ENCODE assay signal across 8 cellular contexts in genomic region chr21:39387461-39388037, GRCh38. TPM values are rescaled to one million over a fixed set of nuclear protein-coding genes. Genes with fewer than 3 reads are reported as not detected.
DNase-seq lines count a peak whose midpoint lies in the region; ATAC-seq and TF ChIP-seq lines count a peak whose summit lies in the region.

No MANE protein-coding gene starts in this region.

- H3K36me3 ChIP-seq in KOPT-K1 (ENCODE audit: insufficient read depth, low read length) = peaks cover 22% of the 10 kb centered on the region

- no peaks in the 10 kb centered on the region for H3K9me3 Mint-ChIP-seq in activated T-helper 2 cell treated with anti-CD3 and anti-CD28 coated beads, Interferon-gamma antibody, Interleukin-2, Interleukin-4, amounts not matched to agents 10 μg/mL and 5 μg/mL and 100 μg/mL, durations not matched to agents 14 hours and 24 hours and 36 hours
- H3K9me3 Mint-ChIP-seq in natural killer cell = no peaks in the 10 kb centered on the region
- H3K9me3 Mint-ChIP-seq in stimulated activated naive B cell treated with anti-CD40 and anti-IgM and Interleukin-4, amounts not matched to agents 10 μg/mL and 1 μg/mL and 100 μg/mL, for 72 hours = no peaks in the 10 kb centered on the region

- no peak for TF ChIP-seq CTCF in fibroblast of pulmonary artery (IDR thresholded peaks at IDR 0.05; ENCODE audit: low read length, missing control alignments)
- TF ChIP-seq CTCF in natural killer cell (IDR thresholded peaks at IDR 0.05) = no peak

- peak overlapping the region; percentile 65 for H3K4me3 ChIP-seq in fibroblast of pulmonary artery (replicated peaks; ENCODE audit: low read depth, low read length)

- peak overlapping the region; percentile 84 for H3K4me3 Mint-ChIP-seq in activated T-helper 2 cell treated with anti-CD3 and anti-CD28 coated beads, Interferon-gamma antibody, Interleukin-2, Interleukin-4, amounts not matched to agents 10 μg/mL and 5 μg/mL and 100 μg/mL, durations not matched to agents 14 hours and 24 hours and 36 hours (ENCODE audit: low read depth)
- H3K4me3 Mint-ChIP-seq in natural killer cell = peak overlapping the region; percentile 92
- peak overlapping the region; percentile 82 to 87 for H3K4me3 Mint-ChIP-seq in stimulated activated naive B cell treated with anti-CD40 and anti-IgM and Interleukin-4, amounts not matched to agents 10 μg/mL and 1 μg/mL and 100 μg/mL, for 72 hours

- H3K27me3 Mint-ChIP-seq in activated T-helper 2 cell treated with anti-CD3 and anti-CD28 coated beads, Interferon-gamma antibody, Interleukin-2, Interleukin-4, amounts not matched to agents 10 μg/mL and 5 μg/mL and 100 μg/mL, durations not matched to agents 14 hours and 24 hours and 36 hours (ENCODE audit: low read depth) = no peaks in the 10 kb centered on the region
- H3K27me3 Mint-ChIP-seq in natural killer cell (ENCODE audit: low read depth in 2 of 2) = no peaks in the 10 kb centered on the region
- H3K27me3 Mint-ChIP-seq in stimulated activated naive B cell treated with anti-CD40 and anti-IgM and Interleukin-4, amounts not matched to agents 10 μg/mL and 1 μg/mL and 100 μg/mL, for 72 hours = no peaks in the 10 kb centered on the region

- H3K4me1 Mint-ChIP-seq in activated T-helper 2 cell treated with anti-CD3 and anti-CD28 coated beads, Interferon-gamma antibody, Interleukin-2, Interleukin-4, amounts not matched to agents 10 μg/mL and 5 μg/mL and 100 μg/mL, durations not matched to agents 14 hours and 24 hours and 36 hours (ENCODE audit: low read depth) = peaks cover 20% of the 10 kb centered on the region
- H3K4me1 Mint-ChIP-seq in natural killer cell = peaks cover 20 to 25% of the 10 kb centered on the region in 2 donors
- peaks cover 11 to 29% of the 10 kb centered on the region in 2 donors for H3K4me1 Mint-ChIP-seq in stimulated activated naive B cell treated with anti-CD40 and anti-IgM and Interleukin-4, amounts not matched to agents 10 μg/mL and 1 μg/mL and 100 μg/mL, for 72 hours

- H3K27ac Mint-ChIP-seq in activated T-helper 2 cell treated with anti-CD3 and anti-CD28 coated beads, Interferon-gamma antibody, Interleukin-2, Interleukin-4, amounts not matched to agents 10 μg/mL and 5 μg/mL and 100 μg/mL, durations not matched to agents 14 hours and 24 hours and 36 hours = peak overlapping the region; percentile 87
- peak overlapping the region; percentile 75 to 81 for H3K27ac Mint-ChIP-seq in natural killer cell
- peak overlapping the region; percentile 88 for H3K27ac Mint-ChIP-seq in stimulated activated naive B cell treated with anti-CD40 and anti-IgM and Interleukin-4, amounts not matched to agents 10 μg/mL and 1 μg/mL and 100 μg/mL, for 72 hours

- H3K9me3 ChIP-seq in KOPT-K1 (ENCODE audit: insufficient read depth, low read length, poor library complexity, severe bottlenecking) = no peaks in the 10 kb centered on the region

- ATAC-seq in GM19025 (IDR thresholded peaks at IDR 0.05; ENCODE audit: low read depth, unreplicated experiment) (peak; percentile 35), natural killer cell (peak; percentile 55 to 63 (median 59))
- ATAC-seq in stimulated activated naive B cell treated with anti-CD40 and anti-IgM and Interleukin-4, amounts not matched to agents 10 μg/mL and 1 μg/mL and 100 μg/mL, for 72 hours (replicated peaks) = peak; percentile 60 to 68

- DNase-seq in 8988T (peak; percentile 86), RPMI8226 (peak; percentile 94), fibroblast of pulmonary artery (ENCODE audit: low read depth) (peak; percentile 87), natural killer cell (peak; percentile 84)
- DNase-seq in activated T-helper 2 cell treated with anti-CD3 and anti-CD28 coated beads, Interferon-gamma antibody, Interleukin-2, Interleukin-4, amounts not matched to agents 10 μg/mL and 5 μg/mL and 100 μg/mL, durations not matched to agents 14 hours and 24 hours and 36 hours (ENCODE audit: low spot score) = peak; percentile 83
- peak; percentile 82 for DNase-seq in stimulated activated naive B cell treated with anti-CD40 and anti-IgM and Interleukin-4, amounts not matched to agents 10 μg/mL and 1 μg/mL and 100 μg/mL, for 72 hours

- intact Hi-C loops in activated T-helper 2 cell treated with anti-CD3 and anti-CD28 coated beads, Interferon-gamma antibody, Interleukin-2, Interleukin-4, amounts not matched to agents 10 μg/mL and 5 μg/mL and 100 μg/mL, durations not matched to agents 14 hours and 24 hours and 36 hours (cut with micrococcal nuclease) = loop anchor here (1.0 to 5.0 kb wide), 6 partner anchors 7 to 204 kb away; partner anchors contain the start of genes HMGN1, LCA5L and PSMG1
- intact Hi-C loops in natural killer cell (cut with micrococcal nuclease) = loop anchor here (1.0 to 5.0 kb wide), 5 partner anchors 39 to 655 kb away; partner anchors contain the start of genes HMGN1 and PSMG1

- H3K27ac ChIP-seq in KOPT-K1 (ENCODE audit: low read depth, low read length, poor library complexity, severe bottlenecking) = peak overlapping the region; percentile 50

- H3K36me3 Mint-ChIP-seq in activated T-helper 2 cell treated with anti-CD3 and anti-CD28 coated beads, Interferon-gamma antibody, Interleukin-2, Interleukin-4, amounts not matched to agents 10 μg/mL and 5 μg/mL and 100 μg/mL, durations not matched to agents 14 hours and 24 hours and 36 hours (ENCODE audit: low read depth) = peaks cover 18% of the 10 kb centered on the region
- H3K36me3 Mint-ChIP-seq in natural killer cell = no peaks in the 10 kb centered on the region
- H3K36me3 Mint-ChIP-seq in stimulated activated naive B cell treated with anti-CD40 and anti-IgM and Interleukin-4, amounts not matched to agents 10 μg/mL and 1 μg/mL and 100 μg/mL, for 72 hours = peaks cover 12 to 14% of the 10 kb centered on the region in 2 donors

RNA-seq across cellular contexts. Expression of gene HMGN1, which starts 38.7 kb away (rescaled TPM):
- total RNA-seq in activated T-helper 2 cell treated with anti-CD3 and anti-CD28 coated beads, Interferon-gamma antibody, Interleukin-2, Interleukin-4, amounts not matched to agents 10 μg/mL and 5 μg/mL and 100 μg/mL, durations not matched to agents 14 hours and 24 hours and 36 hours = 398 TPM in 2 replicates
- total RNA-seq in natural killer cell = 100 to 1,000 TPM; 187 to 228 (median 219) TPM

RNA-seq across cellular contexts. Expression of gene LCA5L, which starts 58.0 kb away (rescaled TPM):
- total RNA-seq in activated T-helper 2 cell treated with anti-CD3 and anti-CD28 coated beads, Interferon-gamma antibody, Interleukin-2, Interleukin-4, amounts not matched to agents 10 μg/mL and 5 μg/mL and 100 μg/mL, durations not matched to agents 14 hours and 24 hours and 36 hours = 0.32 TPM in 1 of 2 replicates, not detected in the other
- under 1 TPM in 2 of 3 donors, not detected in 1; 0.14 to 0.84 TPM for total RNA-seq in natural killer cell

Comparison
In these comparisons a context has a peak if more than half of its experiments do, and no peak if none do; other contexts are left out.
1. Peak in every context shown above with its lines: DNase-seq, ATAC-seq, H3K4me3 ChIP-seq and H3K27ac ChIP-seq.